Comparison of ENCODE assay signal across 10 cellular contexts in genomic region chr11:126431401-126432064, GRCh38.
DNase-seq lines count a peak whose midpoint lies in the region; ATAC-seq, FAIRE-seq and TF ChIP-seq lines count a peak whose summit lies in the region.
"Had no signal": no experiment of that assay in that cellular context is flagged by ENCODE, and none has a peak within 500 bp of the region (broad histone marks: within the 10 kb centered on the region; RNA-seq: fewer than 3 reads in every experiment).

No MANE protein-coding gene starts in this region.

- H3K4me1 ChIP-seq in colonic mucosa (peaks cover 14% of the 10 kb centered on the region), upper lobe of left lung (peaks cover 10 to 32% (median 17%) of the 10 kb centered on the region in 4 donors)

- no peaks in the 10 kb centered on the region for H3K27me3 Mint-ChIP-seq in natural killer cell treated with Interleukin-12 subunit alpha and Interleukin-12 subunit beta and Interleukin-15 and Interleukin-18, amount 100 ng/mL, for 72 hours
- H3K27me3 Mint-ChIP-seq: activated naive CD8-positive, alpha-beta T cell had no signal

- WGBS in lower leg skin, 2 donors = 80 to 81% methylated on average over 21 to 23 of the region's 23 CpGs
- WGBS in upper lobe of left lung, 2 donors = 84 to 86% methylated on average over 22 to 23 of the region's 23 CpGs

- H3K27me3 ChIP-seq in colonic mucosa (no peaks in the 10 kb centered on the region), upper lobe of left lung (no peaks in the 10 kb centered on the region)

- DNase-seq in HTR-8/SVneo (ENCODE audit: insufficient read length, low spot score) (peak; percentile 70), colonic mucosa (peak; percentile 84), lower leg skin (ENCODE audit: low spot score in 2 of 2) (peak; percentile 68 to 93), upper lobe of left lung (peak in 1 of 2 donors; percentile 39), NOMO-1 (lab: John Stamatoyannopoulos, UW; ENCODE audit: unreplicated experiment in 2 of 2) (no peak)
- no peak for DNase-seq in natural killer cell treated with Interleukin-12 subunit alpha and Interleukin-12 subunit beta and Interleukin-15 and Interleukin-18, amount 100 ng/mL, for 72 hours (ENCODE audit: low spot score)
- DNase-seq: NCI-H2029 had no signal

- no peak for TF ChIP-seq POLR2A in lower leg skin (IDR thresholded peaks at IDR 0.05)
- no peak for TF ChIP-seq POLR2A in upper lobe of left lung (IDR thresholded peaks at IDR 0.05)

- no peaks in the 10 kb centered on the region for H3K9me3 ChIP-seq in colonic mucosa
- H3K9me3 ChIP-seq in upper lobe of left lung = no peaks in the 10 kb centered on the region

- no peaks in the 10 kb centered on the region for H3K9me3 Mint-ChIP-seq in natural killer cell treated with Interleukin-12 subunit alpha and Interleukin-12 subunit beta and Interleukin-15 and Interleukin-18, amount 100 ng/mL, for 72 hours

- ATAC-seq in upper lobe of left lung (ENCODE audit: low FRiP score in 2 of 2) = peak; percentile 23 to 81
- ATAC-seq in HG02840 (IDR thresholded peaks at IDR 0.05; ENCODE audit: low FRiP score, unreplicated experiment) = no peak
- ATAC-seq in HG02623 (IDR thresholded peaks at IDR 0.05; ENCODE audit: unreplicated experiment) = no peak
- no peak for ATAC-seq in natural killer cell treated with Interleukin-12 subunit alpha and Interleukin-12 subunit beta and Interleukin-15 and Interleukin-18, amount 100 ng/mL, for 72 hours

- FAIRE-seq in HTR-8/SVneo (lab: Jason Lieb, UNC) = no peak

- no peak overlapping the region for H3K4me3 Mint-ChIP-seq in natural killer cell treated with Interleukin-12 subunit alpha and Interleukin-12 subunit beta and Interleukin-15 and Interleukin-18, amount 100 ng/mL, for 72 hours
- H3K4me3 Mint-ChIP-seq: activated naive CD8-positive, alpha-beta T cell had no signal

- peaks cover 16 to 17% of the 10 kb centered on the region in 2 donors for H3K4me1 Mint-ChIP-seq in natural killer cell treated with Interleukin-12 subunit alpha and Interleukin-12 subunit beta and Interleukin-15 and Interleukin-18, amount 100 ng/mL, for 72 hours (ENCODE audit: low read depth in 2 of 2)

- no peak overlapping the region for H3K27ac Mint-ChIP-seq in natural killer cell treated with Interleukin-12 subunit alpha and Interleukin-12 subunit beta and Interleukin-15 and Interleukin-18, amount 100 ng/mL, for 72 hours
- H3K27ac Mint-ChIP-seq: activated naive CD8-positive, alpha-beta T cell had no signal

- no peak for TF ChIP-seq EP300 in upper lobe of left lung (IDR thresholded peaks at IDR 0.05)

- intact Hi-C loops in colonic mucosa (cut with DNase I) = loop anchor here (10.0 kb wide), 1 partner anchor 117 kb away; no protein-coding TSS in a partner anchor
- intact Hi-C loops in lower leg skin (cut with DNase I; ENCODE audit: low total_unique reads) = no loop called here

- H3K36me3 Mint-ChIP-seq in natural killer cell treated with Interleukin-12 subunit alpha and Interleukin-12 subunit beta and Interleukin-15 and Interleukin-18, amount 100 ng/mL, for 72 hours = no peaks in the 10 kb centered on the region
- H3K36me3 Mint-ChIP-seq: activated naive CD8-positive, alpha-beta T cell had no signal

- no peak for TF ChIP-seq CTCF in colonic mucosa (IDR thresholded peaks at IDR 0.05)
- TF ChIP-seq CTCF in lower leg skin (IDR thresholded peaks at IDR 0.05) = no peak
- no peak for TF ChIP-seq CTCF in upper lobe of left lung (IDR thresholded peaks at IDR 0.05)

- H3K9ac ChIP-seq in colonic mucosa (ENCODE audit: low read depth in 2 of 2, low read length in 2 of 2) = peak overlapping the region in 1 of 2 donors; percentile 38

- H3K4me3 ChIP-seq in colonic mucosa = no peak overlapping the region
- no peak overlapping the region for H3K4me3 ChIP-seq in lower leg skin (ENCODE audit: low read depth, poor library complexity, severe bottlenecking)
- no peak overlapping the region for H3K4me3 ChIP-seq in upper lobe of left lung

- H3K36me3 ChIP-seq in colonic mucosa (no peaks in the 10 kb centered on the region), upper lobe of left lung (no peaks in the 10 kb centered on the region)

- H3K27ac ChIP-seq in colonic mucosa (peak overlapping the region; percentile 91), upper lobe of left lung (peak overlapping the region; percentile 53 to 87 (median 82))

Comparison
In these comparisons a context has a peak if more than half of its experiments do, and no peak if none do; other contexts are left out.
1. DNase-seq: peak in HTR-8/SVneo (single experiment), colonic mucosa (single experiment) and lower leg skin (2 of 2); none in NOMO-1 (0 of 2) and natural killer cell treated with Interleukin-12 subunit alpha and Interleukin-12 subunit beta and Interleukin-15 and Interleukin-18, amount 100 ng/mL, for 72 hours (single experiment).
2. ATAC-seq: peak in upper lobe of left lung (2 of 2); none in HG02840 (single experiment), HG02623 (single experiment) and natural killer cell treated with Interleukin-12 subunit alpha and Interleukin-12 subunit beta and Interleukin-15 and Interleukin-18, amount 100 ng/mL, for 72 hours (0 of 2).